Comparison of ENCODE assay signal across 8 cellular contexts in the genomic region with DNA sequence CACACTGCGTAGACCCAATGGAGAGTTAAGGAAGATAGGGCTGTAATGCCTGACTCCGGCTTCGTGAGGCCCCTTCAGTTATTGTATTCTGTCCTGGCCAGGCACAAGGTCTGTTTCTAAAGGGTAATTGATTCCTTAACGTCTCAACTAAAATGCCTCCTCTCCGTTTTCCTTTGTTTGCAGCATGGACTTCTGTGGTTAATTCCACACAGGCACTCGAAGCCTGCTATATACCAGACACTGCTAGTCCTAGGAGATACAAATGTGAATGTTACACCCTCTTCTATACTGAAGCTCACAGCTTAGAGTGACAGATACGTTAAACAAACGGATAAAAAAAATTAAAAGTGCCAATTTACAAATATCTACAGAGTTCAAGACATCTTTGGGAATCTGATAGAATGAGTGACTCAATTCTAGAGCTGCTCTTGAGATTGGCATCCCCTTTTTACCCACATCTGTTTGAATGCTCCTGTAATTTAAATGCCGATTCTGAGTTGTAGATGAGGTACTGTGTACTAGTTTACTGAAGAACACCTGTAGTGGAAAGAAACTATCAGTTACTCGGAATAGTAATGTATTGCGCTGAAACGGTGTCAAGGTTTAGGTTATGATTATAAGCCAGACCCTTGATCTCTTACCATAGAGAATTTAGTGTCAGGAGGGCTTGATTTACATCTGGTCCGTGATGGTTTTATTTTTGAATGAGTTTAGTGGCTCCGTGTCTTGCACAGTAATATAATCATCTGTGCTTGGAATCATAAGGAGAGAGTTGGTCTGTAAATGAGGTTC. TPM values are rescaled to one million over a fixed set of nuclear protein-coding genes. Genes with fewer than 3 reads are reported as not detected.
DNase-seq lines count a peak whose midpoint lies in the region; ATAC-seq, FAIRE-seq and TF ChIP-seq lines count a peak whose summit lies in the region.

No MANE protein-coding gene starts in this region.

- peak overlapping the region; percentile 52 for H3K4me2 ChIP-seq in GM12878 (ENCODE audit: control insufficient read depth, insufficient read depth)

- H4K20me1 ChIP-seq in GM12878 (ENCODE audit: control insufficient read depth, insufficient read depth) = no peaks in the 10 kb centered on the region

- no peak for TF ChIP-seq EP300 in GM12878 (IDR thresholded peaks at IDR 0.05; ENCODE audit: borderline replicate concordance in 1 of 2, control insufficient read depth in 1 of 2, low read depth in 2 of 2, low read length in 2 of 2)

- H3K27ac ChIP-seq in GM12878 (ENCODE audit: control insufficient read depth, insufficient read depth) = peak overlapping the region; percentile 80
- peak overlapping the region; percentile 92 to 97 for H3K27ac ChIP-seq in lung (ENCODE audit: low read depth in 1 of 2, low read length in 1 of 2)
- peak overlapping the region; percentile 88 for H3K27ac ChIP-seq in vagina

- H3K4me1 ChIP-seq in GM12878 (ENCODE audit: control insufficient read depth, insufficient read depth, low read length) (peaks cover 11% of the 10 kb centered on the region), lung (ENCODE audit: control insufficient read depth in 2 of 2, insufficient read depth in 2 of 2, low read length in 2 of 2) (peaks cover 8 to 9% of the 10 kb centered on the region in 2 donors), vagina (peaks cover 56% of the 10 kb centered on the region)

- no peak for FAIRE-seq in GM12878 (lab: Jason Lieb, UNC)

- intact Hi-C loops in GM12878 (cut with micrococcal nuclease; ENCODE audit: unreplicated experiment) = loop anchor here (2.0 to 5.0 kb wide), 3 partner anchors 131 to 534 kb away; a partner anchor contains a TSS
- intact Hi-C loops in vagina (cut with DNase I) = loop anchor here (5.0 to 10.0 kb wide), 2 partner anchors 109 to 248 kb away; a partner anchor contains a TSS

- H3K36me3 ChIP-seq in GM12878 (ENCODE audit: control insufficient read depth in 2 of 2, insufficient read depth in 2 of 2, low read length in 1 of 2) = no peaks in the 10 kb centered on the region
- no peaks in the 10 kb centered on the region for H3K36me3 ChIP-seq in lung (ENCODE audit: control insufficient read depth in 2 of 2, insufficient read depth in 2 of 2, low read length in 2 of 2)
- no peaks in the 10 kb centered on the region for H3K36me3 ChIP-seq in vagina

- H3K4me3 ChIP-seq in GM12878 = peak overlapping the region; percentile 86
- H3K4me3 ChIP-seq in lung = peak overlapping the region; percentile 97
- peak overlapping the region; percentile 90 to 95 for H3K4me3 ChIP-seq in vagina

- SMC1A ChIA-PET in GM12878 (lab: Charles Lee; ENCODE audit: uncharacterized antibody, unreplicated experiment) = interaction anchor here (1.0 to 3.5 kb wide), 12 partner anchors 8 to 152 kb away, joined by 3 to 16 read pairs (median 6); a partner anchor contains a TSS

- POLR2A ChIA-PET in GM12878 (lab: Charles Lee) = interaction anchor here (0.5 to 8.5 kb wide), 12 partner anchors 8 to 123 kb away, joined by 3 to 93 read pairs (median 5); a partner anchor contains a TSS

- no peak for TF ChIP-seq RAD21 in GM12878 (IDR thresholded peaks at IDR 0.05; ENCODE audit: insufficient read depth, low read depth, low read length)

- no TSS peak for BruUV-seq in GM12878 (replicated peaks; lab: Mats Ljungman, UMichigan)

- H2AFZ ChIP-seq in GM12878 (ENCODE audit: control insufficient read depth, low read depth, low read length) = 0 out of 2 replicates have a peak overlapping the region, but pooled peaks have one; percentile 15

- in situ Hi-C loops in GM12878 (cut with MboI) = no loop called here

- no peak for TF ChIP-seq POLR2A in GM12878 (IDR thresholded peaks at IDR 0.05; ENCODE audit: low read depth, low read length)
- no peak for TF ChIP-seq POLR2A in vagina (IDR thresholded peaks at IDR 0.05)

- RAD21 ChIA-PET in GM12878 (lab: Charles Lee; ENCODE audit: unreplicated experiment) = interaction anchor here (0.8 to 2.5 kb wide), 13 partner anchors 8 to 170 kb away, joined by 3 to 35 read pairs (median 6); a partner anchor contains a TSS

- H3K27me3 ChIP-seq in GM12878 (replicated peaks in 1 of 2; ENCODE audit: control insufficient read depth in 2 of 2, insufficient read depth in 2 of 2, low read length in 1 of 2) (no peaks in the 10 kb centered on the region), lung (ENCODE audit: control insufficient read depth, insufficient read depth) (no peaks in the 10 kb centered on the region), vagina (no peaks in the 10 kb centered on the region)

- TF ChIP-seq CTCF in GM12878 (IDR thresholded peaks at IDR 0.05 in 2 of 3, conservative IDR thresholded peaks at IDR 0.05 in 1 of 3; ENCODE audit: control insufficient read depth in 2 of 3, extremely low read depth in 1 of 3, insufficient read depth in 1 of 3, low read depth in 3 of 3, low read length in 3 of 3) (no peak), lung (IDR thresholded peaks at IDR 0.05; ENCODE audit: control extremely low read depth, extremely low read depth) (no peak), vagina (IDR thresholded peaks at IDR 0.05) (no peak)

- ATAC-seq in GM12878 (peak; percentile 30), lung (ENCODE audit: insufficient read depth, low FRiP score) (peak; percentile 6), esophagus mucosa (no peak)

- H3K79me2 ChIP-seq in GM12878 (ENCODE audit: control insufficient read depth, insufficient read depth, low read length) = peaks cover 57% of the 10 kb centered on the region

- peak overlapping the region; percentile 82 for H3K9ac ChIP-seq in GM12878 (ENCODE audit: control insufficient read depth, insufficient read depth, low read length)

- CTCF ChIA-PET in GM12878 (lab: Yijun Ruan, JAX) = interaction anchor here (0.5 to 3.5 kb wide), 13 partner anchors 8 to 153 kb away, joined by 3 to 27 read pairs (median 4); a partner anchor contains a TSS

- DNase-seq in DMS53 (lab: John Stamatoyannopoulos, UW) (peak; percentile 37), DMS53 treated with DMSO at 0.1 percent for 48 hours (lab: John Stamatoyannopoulos, UW; ENCODE audit: unreplicated experiment) (no peak), HT-29 (ENCODE audit: low spot score) (peak; percentile 41), GM12878 (ENCODE audit: low read depth, low spot score) (no peak), lung (ENCODE audit: low spot score) (no peak), vagina (ENCODE audit: extremely low spot score in 2 of 2) (no peak), GM03348 (ENCODE audit: low spot score) (no peak)

- WGBS in GM12878 (ENCODE audit: insufficient coverage, insufficient replicate concordance, low lambda C conversion rate, missing lambda C conversion rate) = 1% methylated on average over 14 of the region's 14 CpGs
- 6% methylated on average over 14 of the region's 14 CpGs for WGBS in lung, 2 donors

- H3K9me3 ChIP-seq in GM12878 (replicated peaks; ENCODE audit: control insufficient read depth, insufficient read depth, low read length) = no peaks in the 10 kb centered on the region
- H3K9me3 ChIP-seq in lung (ENCODE audit: control insufficient read depth in 2 of 2, insufficient read depth in 1 of 2, low read length in 1 of 2) = no peaks in the 10 kb centered on the region
- no peaks in the 10 kb centered on the region for H3K9me3 ChIP-seq in vagina

TF ChIP-seq in GM12878, 131 proteins besides CTCF, POLR2A, EP300 and RAD21:
- TF ChIP-seq JUNB (IDR thresholded peaks at IDR 0.05) (peak; percentile 51), FOXM1 (IDR thresholded peaks at IDR 0.05; ENCODE audit: low read depth, low read length) (0 out of 2 replicates have a peak, but pooled peaks have one; percentile 22), FOXK2 (IDR thresholded peaks at IDR 0.05) (no peak), RUNX3 (IDR thresholded peaks at IDR 0.05; ENCODE audit: low read length) (peak; percentile 17; the same call in 1 of the 2 replicates), ZNF207 (IDR thresholded peaks at IDR 0.05; ENCODE audit: borderline replicate concordance) (no peak)
- TF ChIP-seq, protein P1, sequence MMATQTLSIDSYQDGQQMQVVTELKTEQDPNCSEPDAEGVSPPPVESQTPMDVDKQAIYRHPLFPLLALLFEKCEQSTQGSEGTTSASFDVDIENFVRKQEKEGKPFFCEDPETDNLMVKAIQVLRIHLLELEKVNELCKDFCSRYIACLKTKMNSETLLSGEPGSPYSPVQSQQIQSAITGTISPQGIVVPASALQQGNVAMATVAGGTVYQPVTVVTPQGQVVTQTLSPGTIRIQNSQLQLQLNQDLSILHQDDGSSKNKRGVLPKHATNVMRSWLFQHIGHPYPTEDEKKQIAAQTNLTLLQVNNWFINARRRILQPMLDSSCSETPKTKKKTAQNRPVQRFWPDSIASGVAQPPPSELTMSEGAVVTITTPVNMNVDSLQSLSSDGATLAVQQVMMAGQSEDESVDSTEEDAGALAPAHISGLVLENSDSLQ (IDR thresholded peaks at IDR 0.05) = 0 out of 2 replicates have a peak, but pooled peaks have one; percentile 12

RNA-seq across cellular contexts. Expression of a gene that starts 0.8 kb away (rescaled TPM):
- 80.3 and 112 TPM in 2 replicates for total RNA-seq in HT-29 (2014; rRNA removed; shearing (Covaris generic))
- 69.2 and 72.9 TPM in 2 replicates for total RNA-seq in GM12878 (2013; cell fraction: nucleolus; rRNA removed)
- 267 and 276 TPM in 2 replicates for total RNA-seq in GM12878 (2014; rRNA removed)
- 349 and 352 TPM in 2 replicates for total RNA-seq in GM12878 (2014; rRNA removed; fragmentation: Illumina TruSeq; extraction: Trizol)
- total RNA-seq in GM12878 (2021) = 347 and 354 TPM in 2 replicates
- 179 TPM for polyA plus RNA-seq in GM12878 (2011; ENCODE audit: low read depth)
- 393 and 528 TPM in 2 replicates for polyA plus RNA-seq in GM12878 (2011; rRNA removed)
- 210 and 221 TPM in 2 replicates for polyA plus RNA-seq in GM12878 (2011; cell fraction: cytosol; rRNA removed)
- 139 and 145 TPM in 2 replicates for polyA plus RNA-seq in GM12878 (2011; cell fraction: nucleus; rRNA removed)
- polyA plus RNA-seq in GM12878 (2012) = 231 and 266 TPM in 2 replicates
- polyA plus RNA-seq in GM12878 (2014; fragmentation: Illumina TruSeq; extraction: Trizol) = 411 and 494 TPM in 2 replicates
- polyA plus RNA-seq in GM12878 (2014; fragmentation: Nextera tagmentation; extraction: Ambion mirVana) = 1,000 to 10,000 TPM; 1,136 to 1,363 TPM
- 284 and 356 TPM in 2 replicates for polyA plus RNA-seq in GM12878 (2014; rRNA removed)
- 100 to 1,000 TPM; 712 to 730 TPM for polyA plus RNA-seq in GM12878 (2016; fragmentation: Nextera tagmentation; extraction: Ambion mirVana)
- 110 and 131 TPM in 2 replicates for polyA minus RNA-seq in GM12878 (2011; rRNA and poly(A)+ RNA removed)
- 61.2 and 69.3 TPM in 2 replicates for polyA minus RNA-seq in GM12878 (2011; cell fraction: cytosol; rRNA and poly(A)+ RNA removed)
- polyA minus RNA-seq in GM12878 (2011; cell fraction: nucleus; rRNA and poly(A)+ RNA removed) = 29.9 and 39.8 TPM in 2 replicates
- 100 to 1,000 TPM; 119 to 217 TPM for total RNA-seq in lung
- polyA plus RNA-seq in lung = 100 to 1,000 TPM; 207 to 351 TPM
- total RNA-seq in vagina = 76.9 TPM
- 188 TPM for total RNA-seq in esophagus mucosa

Comparison
In these comparisons a context has a peak if more than half of its experiments do, and no peak if none do; other contexts are left out.
1. DNase-seq: peak in DMS53 (single experiment) and HT-29 (single experiment); none in DMS53 treated with DMSO at 0.1 percent for 48 hours (single experiment), GM12878 (single experiment), lung (single experiment), vagina (0 of 2) and GM03348 (single experiment).
2. Peak in every context shown above with its lines, with median percentiles within 50 percentile points of each other: H3K27ac ChIP-seq and H3K4me3 ChIP-seq.